In the genomic region with DNA sequence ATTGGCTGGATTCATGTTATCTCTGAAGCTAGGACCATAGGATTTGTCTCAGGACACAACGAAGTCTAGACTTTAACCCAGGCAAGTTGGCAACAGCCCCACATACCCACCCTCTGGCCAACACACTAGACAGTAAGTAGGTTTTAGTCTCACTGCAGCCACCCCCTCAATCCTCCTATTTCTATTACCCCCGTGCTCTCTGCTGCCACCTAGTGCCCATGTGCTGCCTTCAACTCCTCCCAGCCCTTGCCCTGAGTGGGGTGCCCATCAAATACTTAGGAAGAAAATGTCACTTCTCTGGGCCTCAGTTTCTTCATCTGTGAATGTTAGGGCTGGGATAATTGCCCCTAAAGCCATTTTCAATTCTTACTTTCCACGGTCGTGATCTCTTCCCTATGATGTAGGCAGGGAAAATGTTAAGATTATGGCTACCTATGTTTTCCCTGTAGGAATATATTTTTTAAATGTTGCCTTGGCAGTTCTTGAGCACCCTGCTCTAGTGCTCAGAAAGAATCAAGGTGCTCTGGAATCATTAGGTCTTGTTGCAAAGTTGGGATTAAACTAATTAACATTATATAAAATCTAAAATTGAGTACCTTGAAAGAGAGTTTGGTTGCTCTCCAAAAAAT, we compare ENCODE assay signal across 8 cellular contexts.
DNase-seq lines count a peak whose midpoint lies in the region; ATAC-seq and TF ChIP-seq lines count a peak whose summit lies in the region.

No MANE protein-coding gene starts in this region.

- BruUV-seq in PC-3 (replicated peaks; lab: Mats Ljungman, UMichigan): no TSS peak

- no peaks in the 10 kb centered on the region for H3K9me2 ChIP-seq in PC-3 (replicated peaks; ENCODE audit: low read length)

- H4K20me1 ChIP-seq in PC-3 (ENCODE audit: low read length): no peaks in the 10 kb centered on the region

- POLR2A ChIA-PET in PC-3 (lab: Charles Lee; ENCODE audit: unreplicated experiment): no interaction called here

- peaks cover 3% of the 10 kb centered on the region; the same call in 1 of the 2 replicates for H3K4me1 ChIP-seq in PC-3 (ENCODE audit: insufficient read depth, low read length)

- no peaks in the 10 kb centered on the region for H3K9me3 ChIP-seq in PC-3 (ENCODE audit: low read length)

- no peaks in the 10 kb centered on the region for H3K79me2 ChIP-seq in PC-3 (ENCODE audit: low read length)

- no peak overlapping the region for H3K27ac Mint-ChIP-seq in endothelial cell (ENCODE audit: unreplicated experiment)

- H3K36me3 ChIP-seq in GM06990 (ENCODE audit: control insufficient read depth, insufficient read depth, low read length): no peaks in the 10 kb centered on the region
- no peaks in the 10 kb centered on the region for H3K36me3 ChIP-seq in PC-3 (ENCODE audit: low read depth, low read length)

- no peak overlapping the region for H3K4me3 Mint-ChIP-seq in endothelial cell (ENCODE audit: unreplicated experiment)

- peak; percentile 92 for TF ChIP-seq CTCF in GM06990 (IDR thresholded peaks at IDR 0.05; ENCODE audit: insufficient read depth, low read length, poor library complexity, severe bottlenecking)
- TF ChIP-seq CTCF in PC-3 (conservative IDR thresholded peaks at IDR 0.05; ENCODE audit: low read depth, low read length): peak; percentile 97
- peak; percentile 63 for TF ChIP-seq CTCF in endothelial cell (IDR thresholded peaks at IDR 0.05; ENCODE audit: unreplicated experiment)

- H3K27ac ChIP-seq in PC-3 (ENCODE audit: low read length): no peak overlapping the region

- H3K27me3 ChIP-seq in GM06990 (replicated peaks; ENCODE audit: control insufficient read depth, insufficient read depth, low read length): no peaks in the 10 kb centered on the region
- H3K27me3 ChIP-seq in PC-3 (ENCODE audit: low read length): peaks cover 38% of the 10 kb centered on the region

- no peak overlapping the region for H2AFZ ChIP-seq in PC-3 (ENCODE audit: low read length)

- CTCF ChIA-PET in PC-3 (lab: Charles Lee): no interaction called here

- H3K4me3 ChIP-seq in GM06990 (replicated peaks; ENCODE audit: low read depth, low read length): no peak overlapping the region
- H3K4me3 ChIP-seq in PC-3 (ENCODE audit: low read length): no peak overlapping the region

- no peak overlapping the region for H3K4me2 ChIP-seq in PC-3 (ENCODE audit: low read length)

- no peak overlapping the region for H3K9ac ChIP-seq in PC-3 (ENCODE audit: low read length)

- H3F3A ChIP-seq in PC-3 (ENCODE audit: low read length, unreplicated experiment): no peaks in the 10 kb centered on the region

- intact Hi-C loops in PC-3 (cut with micrococcal nuclease): loop anchor here (1.0 to 2.0 kb wide), 4 partner anchors 15 to 226 kb away; no protein-coding TSS in a partner anchor

- H3K9me3 Mint-ChIP-seq in endothelial cell (ENCODE audit: unreplicated experiment): no peaks in the 10 kb centered on the region

- peaks cover 2% of the 10 kb centered on the region for H3K4me1 Mint-ChIP-seq in endothelial cell (ENCODE audit: unreplicated experiment)

- ATAC-seq in PC-3 (no peak), HG03342 (IDR thresholded peaks at IDR 0.05; ENCODE audit: unreplicated experiment) (no peak), GM18505 (IDR thresholded peaks at IDR 0.05; ENCODE audit: unreplicated experiment) (no peak), GM18519 (IDR thresholded peaks at IDR 0.05; ENCODE audit: low FRiP score, unreplicated experiment) (no peak)

- no peaks in the 10 kb centered on the region for H3K36me3 Mint-ChIP-seq in endothelial cell (ENCODE audit: low read depth, unreplicated experiment)

- H3K27me3 Mint-ChIP-seq in endothelial cell (ENCODE audit: unreplicated experiment): peaks cover 1% of the 10 kb centered on the region

- DNase-seq in A172 (ENCODE audit: low spot score): peak; percentile 8
- no peak for DNase-seq in GM06990 (ENCODE audit: extremely low read depth, insufficient read length)
- peak; percentile 66 for DNase-seq in PC-3
- peak; percentile 12 for DNase-seq in endothelial cell (ENCODE audit: low spot score)
- DNase-seq in stimulated activated CD4-positive, alpha-beta T cell treated with anti-CD3 and anti-CD28 coated beads, Interleukin-4, amount 100 ng/mL, for 1 hour: peak; percentile 19

- no peak for TF ChIP-seq POLR2A in GM18505 (IDR thresholded peaks at IDR 0.05; ENCODE audit: borderline replicate concordance, extremely low read depth, insufficient read depth, insufficient read length)
